9 cellular contexts compared by ENCODE assay signal in genomic region chr16:86604436-86605220, GRCh38. TPM values are rescaled to one million over a fixed set of nuclear protein-coding genes. Genes with fewer than 3 reads are reported as not detected.
DNase-seq lines count a peak whose midpoint lies in the region; ATAC-seq and TF ChIP-seq lines count a peak whose summit lies in the region.
"Had no signal": no experiment of that assay in that cellular context is flagged by ENCODE, and none has a peak within 500 bp of the region (broad histone marks: within the 10 kb centered on the region; RNA-seq: fewer than 3 reads in every experiment).

No MANE protein-coding gene starts in this region.

- peak; percentile 91 for ATAC-seq in central memory CD8-positive, alpha-beta T cell (replicated peaks; ENCODE audit: extremely low read depth, poor library complexity, severe bottlenecking)
- no peak for ATAC-seq in body of pancreas

- peak overlapping the region; percentile 79 for H3K4me3 Mint-ChIP-seq in central memory CD8-positive, alpha-beta T cell

- peaks cover 0 to 6% of the 10 kb centered on the region in 2 donors for H3K27me3 ChIP-seq in body of pancreas

- no peaks in the 10 kb centered on the region for H3K4me1 ChIP-seq in body of pancreas

- H3K4me3 ChIP-seq in body of pancreas = no peak overlapping the region

- no peaks in the 10 kb centered on the region for H3K36me3 ChIP-seq in body of pancreas (replicated peaks in 1 of 2; ENCODE audit: insufficient read depth in 1 of 2, low read depth in 2 of 2)

- H3K27ac ChIP-seq in body of pancreas = no peak overlapping the region

- DNase-seq in T-helper 22 cell (ENCODE audit: low read depth) = peak; percentile 18
- peak in 1 of 2 donors; percentile 10 for DNase-seq in central memory CD8-positive, alpha-beta T cell (ENCODE audit: low spot score in 2 of 2)
- DNase-seq in stimulated activated CD8-positive, alpha-beta memory T cell treated with anti-CD3 and anti-CD28 coated beads, Interleukin-15, amount 100 ng/mL, for 4 hours (ENCODE audit: low read depth in 2 of 2) = peak; percentile 2 to 24
- DNase-seq in AG08396 (ENCODE audit: low spot score) = no peak
- DNase-seq in body of pancreas = no peak
- no peak for DNase-seq in NCI-H446 (lab: John Stamatoyannopoulos, UW)
- DNase-seq in head of caudate nucleus = no peak
- DNase-seq: nucleus accumbens had no signal

- intact Hi-C loops in body of pancreas (cut with DNase I) = no loop called here
- intact Hi-C loops in head of caudate nucleus (cut with DNase I) = no loop called here

- no peaks in the 10 kb centered on the region for H3K36me3 Mint-ChIP-seq in central memory CD8-positive, alpha-beta T cell (ENCODE audit: insufficient read depth)

- peaks cover 62% of the 10 kb centered on the region for H3K27me3 Mint-ChIP-seq in central memory CD8-positive, alpha-beta T cell

- H3K9me3 ChIP-seq in body of pancreas = no peaks in the 10 kb centered on the region

- H3K4me1 Mint-ChIP-seq in central memory CD8-positive, alpha-beta T cell = peaks cover 12% of the 10 kb centered on the region

- peak; percentile 36 for TF ChIP-seq POLR2A in GM19193 (IDR thresholded peaks at IDR 0.05; ENCODE audit: extremely low read depth, insufficient read depth, insufficient read length)
- TF ChIP-seq POLR2A in body of pancreas (IDR thresholded peaks at IDR 0.05) = no peak

- no peaks in the 10 kb centered on the region for H3K9me3 Mint-ChIP-seq in central memory CD8-positive, alpha-beta T cell

- no peak for TF ChIP-seq CTCF in body of pancreas (IDR thresholded peaks at IDR 0.05)

- 58 to 61% methylated on average over 17 of the region's 17 CpGs for WGBS in body of pancreas, 2 donors

- peak overlapping the region; percentile 70 for H3K27ac Mint-ChIP-seq in central memory CD8-positive, alpha-beta T cell (ENCODE audit: low read depth)

RNA-seq across cellular contexts. Expression of gene FOXL1, which starts 26.3 kb away (rescaled TPM):
- total RNA-seq in body of pancreas = under 1 TPM in 1 of 2 donors, not detected in 1; 0.52 TPM

RNA-seq across cellular contexts. Expression of gene FOXC2, which starts 38.0 kb away (rescaled TPM):
- under 1 TPM; 0.66 to 0.78 TPM for total RNA-seq in body of pancreas

RNA-seq across cellular contexts. Expression of gene MTHFSD, which starts 49.6 kb away (rescaled TPM):
- total RNA-seq in body of pancreas = 10 to 100 TPM; 16.9 to 35.6 TPM

Comparison
In these comparisons a context has a peak if more than half of its experiments do, and no peak if none do; other contexts are left out.
1. DNase-seq: peak in T-helper 22 cell (single experiment) and stimulated activated CD8-positive, alpha-beta memory T cell treated with anti-CD3 and anti-CD28 coated beads, Interleukin-15, amount 100 ng/mL, for 4 hours (2 of 2); none in AG08396 (single experiment), body of pancreas (0 of 4), NCI-H446 (0 of 2) and head of caudate nucleus (0 of 42).